19 cellular contexts compared by ENCODE assay signal in genomic region chr10:127993281-127993680, GRCh38.
"Had no signal": no experiment of that assay in that cellular context is flagged by ENCODE, and none has a peak within 500 bp of the region (broad histone marks: within the 10 kb centered on the region; RNA-seq: fewer than 3 reads in every experiment).

No MANE protein-coding gene starts in this region.

- H3K27ac ChIP-seq: spleen, thoracic aorta had no signal

- H3K4me3 ChIP-seq: mucosa of descending colon, spleen, thoracic aorta had no signal

- H3K27ac Mint-ChIP-seq: activated naive CD4-positive, alpha-beta T cell treated with anti-CD3 and anti-CD28 coated beads, Interleukin-2, amount 10 ng/mL, durations not matched to agents 7 days and 5 days; activated T-helper 2 cell treated with anti-CD3 and anti-CD28 coated beads, Interferon-gamma antibody, Interleukin-2, Interleukin-4, amounts not matched to agents 10 μg/mL and 5 μg/mL and 100 μg/mL, durations not matched to agents 14 hours and 24 hours and 36 hours had no signal

- H3K9me3 Mint-ChIP-seq: activated naive CD4-positive, alpha-beta T cell treated with anti-CD3 and anti-CD28 coated beads, Interleukin-2, amount 10 ng/mL, durations not matched to agents 7 days and 5 days; activated T-helper 2 cell treated with anti-CD3 and anti-CD28 coated beads, Interferon-gamma antibody, Interleukin-2, Interleukin-4, amounts not matched to agents 10 μg/mL and 5 μg/mL and 100 μg/mL, durations not matched to agents 14 hours and 24 hours and 36 hours; neural crest cell had no signal

- H3K36me3 Mint-ChIP-seq: activated naive CD4-positive, alpha-beta T cell treated with anti-CD3 and anti-CD28 coated beads, Interleukin-2, amount 10 ng/mL, durations not matched to agents 7 days and 5 days had no signal

- H3K4me3 Mint-ChIP-seq: activated naive CD4-positive, alpha-beta T cell treated with anti-CD3 and anti-CD28 coated beads, Interleukin-2, amount 10 ng/mL, durations not matched to agents 7 days and 5 days; neural crest cell had no signal

- DNase-seq: activated CD4-positive, alpha-beta T cell treated with anti-CD3 and anti-CD28 coated beads for 1 hour; activated naive CD4-positive, alpha-beta T cell treated with anti-CD3 and anti-CD28 coated beads, Interleukin-2, amount 10 ng/mL, durations not matched to agents 7 days and 5 days; activated T-cell treated with anti-CD3 and anti-CD28 coated beads, Interleukin-2, amount 50 U/mL, for 1 hour; aorta; brain microvascular endothelial cell; central memory CD4-positive, alpha-beta T cell; effector memory CD4-positive, alpha-beta T cell; foreskin melanocyte; hippocampal formation; mesendoderm; mucosa of descending colon; posterior cingulate gyrus; spleen; stimulated activated CD4-positive, alpha-beta T cell treated with anti-CD3 and anti-CD28 coated beads, Interleukin-4, amount 100 ng/mL, for 1 hour; stimulated activated naive CD4-positive, alpha-beta T cell treated with Interleukin-2 at 50 U/mL for 16 hours; T-helper 9 cell had no signal

- H3K36me3 ChIP-seq: brain microvascular endothelial cell, spleen, thoracic aorta had no signal

- H3K27me3 ChIP-seq: brain microvascular endothelial cell had no signal

- H3K9me3 ChIP-seq: mucosa of descending colon, spleen, thoracic aorta had no signal

- ATAC-seq: mucosa of descending colon had no signal
